Comparison of ENCODE assay signal across 22 cellular contexts in genomic region chr4:146472404-146472803, GRCh38. TPM values are rescaled to one million over a fixed set of nuclear protein-coding genes. Genes with fewer than 3 reads are reported as not detected.
DNase-seq lines count a peak whose midpoint lies in the region; ATAC-seq and TF ChIP-seq lines count a peak whose summit lies in the region.
"Had no signal": no experiment of that assay in that cellular context is flagged by ENCODE, and none has a peak within 500 bp of the region (broad histone marks: within the 10 kb centered on the region; RNA-seq: fewer than 3 reads in every experiment).

No MANE protein-coding gene starts in this region.

- TF ChIP-seq POLR2A in vagina (IDR thresholded peaks at IDR 0.05) = no peak

- H3K9me3 ChIP-seq in NT2/D1 (ENCODE audit: insufficient read depth, low read length) (no peaks in the 10 kb centered on the region), vagina (no peaks in the 10 kb centered on the region)
- H3K9me3 ChIP-seq: neutrophil had no signal

- no peaks in the 10 kb centered on the region for H3K36me3 Mint-ChIP-seq in GM23338 (ENCODE audit: low read depth)
- H3K36me3 Mint-ChIP-seq in activated T-cell treated with anti-CD3 and anti-CD28 coated beads, Interleukin-2, amount 50 U/mL, for 4 hours (ENCODE audit: insufficient read depth) = peaks cover 7% of the 10 kb centered on the region

- peaks cover 29% of the 10 kb centered on the region; the same call in 2 of the 3 replicates for H3K4me1 Mint-ChIP-seq in GM23338
- H3K4me1 Mint-ChIP-seq in activated T-cell treated with anti-CD3 and anti-CD28 coated beads, Interleukin-2, amount 50 U/mL, for 4 hours (ENCODE audit: low read depth) = peaks cover 2% of the 10 kb centered on the region
- H3K4me1 Mint-ChIP-seq: activated CD4-positive, alpha-beta T cell treated with anti-CD3 and anti-CD28 coated beads, Interleukin-2, amount 10 ng/mL, durations not matched to agents 7 days and 5 days; activated naive CD8-positive, alpha-beta T cell treated with anti-CD3 and anti-CD28 coated beads, Interleukin-2, amount 10 ng/mL, durations not matched to agents 7 days and 5 days had no signal

- H2AFZ ChIP-seq in GM23338 = no peak overlapping the region

- H3K27me3 ChIP-seq in GM23338 (ENCODE audit: insufficient read depth) (no peaks in the 10 kb centered on the region), NT2/D1 (ENCODE audit: insufficient read depth, insufficient read length) (no peaks in the 10 kb centered on the region), vagina (no peaks in the 10 kb centered on the region)
- H3K27me3 ChIP-seq: neutrophil had no signal

- H3K36me3 ChIP-seq in GM23338 (ENCODE audit: insufficient read depth) (no peaks in the 10 kb centered on the region), NT2/D1 (ENCODE audit: insufficient read depth, insufficient read length, low read length) (no peaks in the 10 kb centered on the region), vagina (no peaks in the 10 kb centered on the region)
- H3K36me3 ChIP-seq: neutrophil had no signal

- H3K27me3 Mint-ChIP-seq in GM23338 (ENCODE audit: insufficient read depth, low read depth, poor library complexity) = peaks cover 2% of the 10 kb centered on the region
- no peaks in the 10 kb centered on the region for H3K27me3 Mint-ChIP-seq in activated T-cell treated with anti-CD3 and anti-CD28 coated beads, Interleukin-2, amount 50 U/mL, for 4 hours (ENCODE audit: low read depth)
- H3K27me3 Mint-ChIP-seq: activated CD4-positive, alpha-beta T cell treated with anti-CD3 and anti-CD28 coated beads, Interleukin-2, amount 10 ng/mL, durations not matched to agents 7 days and 5 days; activated naive CD8-positive, alpha-beta T cell treated with anti-CD3 and anti-CD28 coated beads, Interleukin-2, amount 10 ng/mL, durations not matched to agents 7 days and 5 days; CD8-positive, alpha-beta memory T cell; effector memory CD8-positive, alpha-beta T cell; stimulated activated naive CD8-positive, alpha-beta T cell treated with anti-CD3 and anti-CD28 coated beads, Interleukin-15, Interleukin-2, amounts not matched to agents 100 ng/mL and 50 ng/mL, for 24 hours had no signal

- no peak overlapping the region; the same call in 1 of the 2 replicates for H3K27ac Mint-ChIP-seq in GM23338
- H3K27ac Mint-ChIP-seq: activated CD4-positive, alpha-beta T cell treated with anti-CD3 and anti-CD28 coated beads, Interleukin-2, amount 10 ng/mL, durations not matched to agents 7 days and 5 days; activated naive CD8-positive, alpha-beta T cell treated with anti-CD3 and anti-CD28 coated beads, Interleukin-2, amount 10 ng/mL, durations not matched to agents 7 days and 5 days; activated T-helper 2 cell treated with anti-CD3 and anti-CD28 coated beads, Interferon-gamma antibody, Interleukin-2, Interleukin-4, amounts not matched to agents 10 μg/mL and 5 μg/mL and 100 μg/mL, durations not matched to agents 14 hours and 24 hours and 36 hours; effector memory CD8-positive, alpha-beta T cell; stimulated activated naive CD8-positive, alpha-beta T cell treated with anti-CD3 and anti-CD28 coated beads, Interleukin-15, Interleukin-2, amounts not matched to agents 100 ng/mL and 50 ng/mL, for 24 hours had no signal

- H3K4me1 ChIP-seq in GM23338 (ENCODE audit: insufficient read depth) = peaks cover 14% of the 10 kb centered on the region
- no peaks in the 10 kb centered on the region for H3K4me1 ChIP-seq in NT2/D1 (ENCODE audit: insufficient read depth, insufficient read length)
- no peaks in the 10 kb centered on the region for H3K4me1 ChIP-seq in vagina

- intact Hi-C loops in vagina (cut with DNase I) = no loop called here

- TF ChIP-seq CTCF in GM23338 (conservative IDR thresholded peaks at IDR 0.05; ENCODE audit: low read depth in 2 of 2) (no peak), vagina (IDR thresholded peaks at IDR 0.05) (no peak)

- no peaks in the 10 kb centered on the region for H4K20me1 ChIP-seq in GM23338 (replicated peaks; ENCODE audit: insufficient read depth)

- H3K4me2 ChIP-seq in GM23338 = peak overlapping the region; percentile 31

- no peaks in the 10 kb centered on the region for H3K79me2 ChIP-seq in GM23338 (replicated peaks; ENCODE audit: insufficient read depth)

- peak; percentile 67 for DNase-seq in GM23338 (ENCODE audit: low spot score)
- peak; percentile 51 for DNase-seq in NCI-H146 treated with DMSO at 0.1 percent for 48 hours (lab: John Stamatoyannopoulos, UW; ENCODE audit: unreplicated experiment)
- peak; percentile 51 for DNase-seq in NT2/D1 (ENCODE audit: low read depth, low spot score)
- DNase-seq in iPS-NIHi11 (ENCODE audit: low spot score) = peak; percentile 64
- no peak for DNase-seq in activated T-cell treated with anti-CD3 and anti-CD28 coated beads, Interleukin-2, amount 50 U/mL, for 4 hours
- DNase-seq in NCI-H1092 treated with DMSO at 0.1 percent for 48 hours (lab: John Stamatoyannopoulos, UW) = no peak
- no peak for DNase-seq in vagina (ENCODE audit: extremely low spot score in 2 of 2)
- DNase-seq: activated CD4-positive, alpha-beta T cell treated with anti-CD3 and anti-CD28 coated beads, Interleukin-2, amount 10 ng/mL, durations not matched to agents 7 days and 5 days; activated naive CD8-positive, alpha-beta T cell treated with anti-CD3 and anti-CD28 coated beads, Interleukin-2, amount 10 ng/mL, durations not matched to agents 7 days and 5 days; CD8-positive, alpha-beta memory T cell; DMS79 treated with DMSO at 0.1 percent for 48 hours; effector memory CD8-positive, alpha-beta T cell; immature natural killer cell; NCI-H1105; NCI-H446; Right ventricle myocardium superior; small intestine; trophoblast cell had no signal

- H3K27ac ChIP-seq in GM23338 (ENCODE audit: low read depth) (no peak overlapping the region), vagina (no peak overlapping the region)
- H3K27ac ChIP-seq: neutrophil had no signal

- no peak overlapping the region for H3K9ac ChIP-seq in NT2/D1 (ENCODE audit: insufficient read length, low read depth)

- no peaks in the 10 kb centered on the region for H3K9me2 ChIP-seq in GM23338 (ENCODE audit: insufficient read depth)

- no peaks in the 10 kb centered on the region for H3K9me3 Mint-ChIP-seq in GM23338
- H3K9me3 Mint-ChIP-seq in activated T-cell treated with anti-CD3 and anti-CD28 coated beads, Interleukin-2, amount 50 U/mL, for 4 hours = no peaks in the 10 kb centered on the region
- H3K9me3 Mint-ChIP-seq: activated CD4-positive, alpha-beta T cell treated with anti-CD3 and anti-CD28 coated beads, Interleukin-2, amount 10 ng/mL, durations not matched to agents 7 days and 5 days; activated naive CD8-positive, alpha-beta T cell treated with anti-CD3 and anti-CD28 coated beads, Interleukin-2, amount 10 ng/mL, durations not matched to agents 7 days and 5 days; activated T-helper 2 cell treated with anti-CD3 and anti-CD28 coated beads, Interferon-gamma antibody, Interleukin-2, Interleukin-4, amounts not matched to agents 10 μg/mL and 5 μg/mL and 100 μg/mL, durations not matched to agents 14 hours and 24 hours and 36 hours; CD8-positive, alpha-beta memory T cell; effector memory CD8-positive, alpha-beta T cell; immature natural killer cell; stimulated activated naive CD8-positive, alpha-beta T cell treated with anti-CD3 and anti-CD28 coated beads, Interleukin-15, Interleukin-2, amounts not matched to agents 100 ng/mL and 50 ng/mL, for 24 hours had no signal

- peak; percentile 100 for ATAC-seq in GM23338
- ATAC-seq in activated T-cell treated with anti-CD3 and anti-CD28 coated beads, Interleukin-2, amount 50 U/mL, for 4 hours = no peak
- ATAC-seq in HG03045 (IDR thresholded peaks at IDR 0.05; ENCODE audit: unreplicated experiment) = no peak
- ATAC-seq: effector memory CD8-positive, alpha-beta T cell had no signal

- H3K4me3 ChIP-seq in GM23338 (no peak overlapping the region), NT2/D1 (ENCODE audit: insufficient read length, low read depth) (no peak overlapping the region), vagina (no peak overlapping the region)

- no peaks in the 10 kb centered on the region for H3F3A ChIP-seq in GM23338 (replicated peaks; ENCODE audit: low read depth)

- H3K4me3 Mint-ChIP-seq in GM23338 = peak overlapping the region; percentile 23; the same call in 1 of the 3 replicates
- no peak overlapping the region for H3K4me3 Mint-ChIP-seq in activated T-cell treated with anti-CD3 and anti-CD28 coated beads, Interleukin-2, amount 50 U/mL, for 4 hours
- H3K4me3 Mint-ChIP-seq: activated CD4-positive, alpha-beta T cell treated with anti-CD3 and anti-CD28 coated beads, Interleukin-2, amount 10 ng/mL, durations not matched to agents 7 days and 5 days; activated naive CD8-positive, alpha-beta T cell treated with anti-CD3 and anti-CD28 coated beads, Interleukin-2, amount 10 ng/mL, durations not matched to agents 7 days and 5 days; CD8-positive, alpha-beta memory T cell; effector memory CD8-positive, alpha-beta T cell; immature natural killer cell; stimulated activated naive CD8-positive, alpha-beta T cell treated with anti-CD3 and anti-CD28 coated beads, Interleukin-15, Interleukin-2, amounts not matched to agents 100 ng/mL and 50 ng/mL, for 24 hours had no signal

TF ChIP-seq in GM23338, 12 proteins besides CTCF, POLR2A, EP300 and RAD21 (continues in another document):
- TF ChIP-seq CREB1 (CRISPR knock-in tag; IDR thresholded peaks at IDR 0.05; ENCODE audit: low read depth) (no peak), EZH2phosphoT487 (IDR thresholded peaks at IDR 0.05; ENCODE audit: unreplicated experiment) (no peak), POLR2AphosphoS5 (IDR thresholded peaks at IDR 0.05; ENCODE audit: low read depth) (no peak), EZH2 (IDR thresholded peaks at IDR 0.05; ENCODE audit: low read depth, unreplicated experiment) (no peak)

RNA-seq across cellular contexts. Expression of gene SLC10A7, which starts 49.3 kb away (rescaled TPM):
- 2.3 and 4.3 TPM in 2 replicates for total RNA-seq in GM23338 (2014; rRNA removed; shearing (Covaris generic))
- polyA plus RNA-seq in GM23338 (2016; fragmentation: Nextera tagmentation; extraction: Ambion mirVana) = 0.81 and 1.2 TPM in 2 replicates
- 10 to 100 TPM; 11.6 to 14.4 (median 13.0) TPM for total RNA-seq in activated T-cell treated with anti-CD3 and anti-CD28 coated beads, Interleukin-2, amount 50 U/mL, for 4 hours
- 14.2 TPM for total RNA-seq in vagina

Comparison
In these comparisons a context has a peak if more than half of its experiments do, and no peak if none do; other contexts are left out.
1. DNase-seq: peak in GM23338 (single experiment), NCI-H146 treated with DMSO at 0.1 percent for 48 hours (single experiment), NT2/D1 (single experiment) and iPS-NIHi11 (single experiment); none in activated T-cell treated with anti-CD3 and anti-CD28 coated beads, Interleukin-2, amount 50 U/mL, for 4 hours (single experiment), NCI-H1092 treated with DMSO at 0.1 percent for 48 hours (single experiment) and vagina (0 of 2).